8 cellular contexts compared by ENCODE assay signal in the genomic region with DNA sequence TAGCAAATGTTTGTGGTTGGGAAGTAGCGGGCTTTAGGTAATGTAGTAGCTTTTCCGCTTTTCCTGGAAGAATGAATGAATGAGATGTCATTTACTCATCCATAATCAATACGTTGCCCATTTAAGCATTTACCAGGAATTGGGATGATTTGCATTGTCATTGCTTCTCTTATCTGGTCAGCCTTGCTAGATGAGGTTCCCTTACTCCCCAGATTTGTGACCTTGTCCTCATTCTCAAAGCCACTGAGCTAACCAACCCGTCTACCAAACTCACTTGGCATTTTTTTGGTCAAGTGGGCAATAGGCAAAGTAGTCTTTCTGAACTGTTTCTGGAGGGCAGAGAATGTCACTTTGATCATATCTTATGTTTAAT. TPM values are rescaled to one million over a fixed set of nuclear protein-coding genes. Genes with fewer than 3 reads are reported as not detected.
DNase-seq lines count a peak whose midpoint lies in the region; ATAC-seq and TF ChIP-seq lines count a peak whose summit lies in the region.

No MANE protein-coding gene starts in this region.

- no peak for ATAC-seq in GM18505 (IDR thresholded peaks at IDR 0.05; ENCODE audit: unreplicated experiment)

- H3K9ac ChIP-seq in SK-N-MC (ENCODE audit: insufficient read length), result peak overlapping the region; percentile 77

- DNase-seq in SK-N-MC (ENCODE audit: low read depth, low spot score) (no peak), fibroblast of mammary gland (ENCODE audit: low read depth) (no peak), sigmoid colon (no peak), NCI-H1436 (lab: John Stamatoyannopoulos, UW) (no peak), SIG-M5 (lab: John Stamatoyannopoulos, UW) (no peak), mucosa of gallbladder (ENCODE audit: low spot score) (no peak)

- WGBS in sigmoid colon, 2 donors, result 6 to 10% methylated on average over 4 of the region's 4 CpGs

- no peak for TF ChIP-seq CTCF in GM12875 (IDR thresholded peaks at IDR 0.05; ENCODE audit: borderline replicate concordance, insufficient read depth, low read depth, low read length)
- no peak for TF ChIP-seq CTCF in fibroblast of mammary gland (conservative IDR thresholded peaks at IDR 0.05; ENCODE audit: control insufficient read depth, insufficient read depth, low read depth, low read length)
- TF ChIP-seq CTCF in sigmoid colon (IDR thresholded peaks at IDR 0.05), result no peak

- no peak overlapping the region for H3K27ac ChIP-seq in SK-N-MC
- H3K27ac ChIP-seq in sigmoid colon, result peak overlapping the region; percentile 76 to 86 (median 80)

- peak overlapping the region; percentile 70 for H3K4me3 ChIP-seq in GM12875 (ENCODE audit: low read depth, low read length)
- H3K4me3 ChIP-seq in SK-N-MC, result peak overlapping the region; percentile 87
- peak overlapping the region; percentile 73 for H3K4me3 ChIP-seq in fibroblast of mammary gland (ENCODE audit: control insufficient read depth, low read depth, low read length)
- peak overlapping the region; percentile 53 to 88 (median 77) for H3K4me3 ChIP-seq in sigmoid colon

- H3K4me1 ChIP-seq in sigmoid colon, result peaks cover 0 to 31% (median 17%) of the 10 kb centered on the region in 4 donors

- TF ChIP-seq POLR2A in sigmoid colon (IDR thresholded peaks at IDR 0.05), result no peak
- no peak for TF ChIP-seq POLR2A in GM18505 (IDR thresholded peaks at IDR 0.05; ENCODE audit: borderline replicate concordance, extremely low read depth, insufficient read depth, insufficient read length)

- H3K27me3 ChIP-seq in sigmoid colon, result no peaks in the 10 kb centered on the region

- TF ChIP-seq EP300 in sigmoid colon (IDR thresholded peaks at IDR 0.05), result no peak

- intact Hi-C loops in sigmoid colon (cut with DNase I), result loop anchor here (5.0 to 10.0 kb wide), 4 partner anchors 73 to 390 kb away; a partner anchor contains a TSS

- H3K9me3 ChIP-seq in SK-N-MC (ENCODE audit: low read depth, low read length) (0 out of 2 replicates have a peak, but pooled peaks cover 4% of the 10 kb centered on the region), sigmoid colon (no peaks in the 10 kb centered on the region)

- no peaks in the 10 kb centered on the region for H3K36me3 ChIP-seq in SK-N-MC (ENCODE audit: insufficient read depth, low read length)
- no peaks in the 10 kb centered on the region for H3K36me3 ChIP-seq in sigmoid colon

RNA-seq across cellular contexts. Expression of a gene that starts 0.8 kb away (rescaled TPM):
- 10 to 100 TPM; 25.8 to 33.9 (median 30.0) TPM for total RNA-seq in sigmoid colon
- polyA plus RNA-seq in sigmoid colon, result 10 to 100 TPM; 21.5 to 33.2 (median 22.2) TPM
- total RNA-seq in mucosa of gallbladder, result 72.7 TPM
